In genomic region chr1:974293-974640, GRCh38 we compare ENCODE assay signal across 1 cellular context.
TF ChIP-seq lines count a peak whose summit lies in the region.

No MANE protein-coding gene starts in this region.

TF ChIP-seq in HepG2, 621 proteins besides CTCF, POLR2A, EP300 and RAD21:
- TF ChIP-seq ARHGAP35 (CRISPR knock-in tag; IDR thresholded peaks at IDR 0.05; ENCODE audit: borderline replicate concordance) (no peak), TEF (CRISPR knock-in tag; IDR thresholded peaks at IDR 0.05) (no peak), ZNF17 (CRISPR knock-in tag; IDR thresholded peaks at IDR 0.05) (no peak), ZNF572 (CRISPR knock-in tag; IDR thresholded peaks at IDR 0.05) (no peak), NCOA5 (CRISPR knock-in tag; IDR thresholded peaks at IDR 0.05) (no peak), DMAP1 (CRISPR knock-in tag; IDR thresholded peaks at IDR 0.05) (no peak), ZNF563 (CRISPR knock-in tag; IDR thresholded peaks at IDR 0.05) (no peak), ZNF605 (CRISPR knock-in tag; IDR thresholded peaks at IDR 0.05) (no peak), ZNF652 (CRISPR knock-in tag; IDR thresholded peaks at IDR 0.05; ENCODE audit: borderline replicate concordance, low read depth) (no peak)
